Comparison of ENCODE assay signal across 21 cellular contexts in the genomic region with DNA sequence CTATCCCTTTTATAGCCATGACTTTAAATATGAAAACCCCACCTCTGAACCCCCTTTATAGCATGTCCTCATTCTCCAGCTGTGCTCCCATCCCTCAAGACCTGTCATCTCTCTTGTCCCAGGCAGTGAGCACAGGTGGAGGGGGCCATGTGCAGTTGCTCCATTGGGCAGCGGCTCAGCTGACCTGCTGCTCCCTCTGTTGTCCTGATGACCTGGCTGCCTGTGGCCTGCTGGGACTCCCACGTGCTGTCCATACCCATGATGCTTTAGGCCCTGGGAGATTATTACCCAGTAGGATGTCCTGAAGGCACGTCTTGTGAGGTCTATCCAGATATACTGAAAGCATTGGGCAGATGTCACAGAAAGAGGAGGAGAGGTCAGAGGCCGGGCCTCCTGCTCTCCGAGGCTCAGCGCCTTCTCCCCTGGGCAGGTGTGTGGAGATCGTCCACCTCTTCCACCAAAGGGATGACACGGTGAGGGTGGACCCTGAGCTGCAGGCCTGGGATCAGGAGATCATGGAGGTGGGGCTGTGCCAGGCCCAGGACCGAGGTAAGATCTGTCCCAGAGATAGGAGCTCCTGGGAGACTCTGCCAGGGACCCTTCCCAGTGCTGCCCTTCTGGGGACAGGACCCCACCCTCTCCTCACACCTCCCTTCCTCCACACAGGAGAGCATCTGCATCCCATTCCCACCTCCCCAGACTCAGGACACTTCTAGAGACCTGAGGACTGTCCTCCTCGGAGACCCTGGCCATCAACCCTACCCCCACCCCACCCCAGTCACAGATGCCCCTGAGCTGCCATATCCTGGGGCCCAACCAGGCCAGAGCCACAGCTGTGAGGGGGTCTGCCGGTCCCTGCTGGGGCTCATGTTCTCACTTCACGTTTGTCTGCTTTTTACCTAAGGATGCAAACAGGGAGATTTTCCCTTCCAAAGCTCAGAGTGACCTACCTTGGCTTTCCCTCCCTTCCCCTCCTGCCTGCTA.
"Had no signal": no experiment of that assay in that cellular context is flagged by ENCODE, and none has a peak within 500 bp of the region (broad histone marks: within the 10 kb centered on the region; RNA-seq: fewer than 3 reads in every experiment).

No MANE protein-coding gene starts in this region.

- H3K9me3 ChIP-seq: neutrophil, psoas muscle, sigmoid colon, uterus had no signal

- ATAC-seq: foreskin keratinocyte; left colon; naive thymus-derived CD4-positive, alpha-beta T cell; psoas muscle had no signal

- H3K27ac ChIP-seq: coronary artery, foreskin keratinocyte, neutrophil, psoas muscle, sigmoid colon, skin epidermis, uterus had no signal

- H3K36me3 ChIP-seq: neutrophil, sigmoid colon, uterus had no signal

- H3K27me3 ChIP-seq: neutrophil, sigmoid colon, uterus had no signal

- H3K4me1 ChIP-seq: foreskin keratinocyte, psoas muscle, sigmoid colon, uterus had no signal

- DNase-seq: effector CD4-positive, alpha-beta T cell; endodermal cell; erythroblast; foreskin keratinocyte; immature natural killer cell; kidney; left colon; mammary epithelial cell; naive thymus-derived CD4-positive, alpha-beta T cell; nephron progenitor cell; psoas muscle; retina; sigmoid colon; stimulated activated CD4-positive, alpha-beta T cell treated with anti-CD3 and anti-CD28 coated beads, Interleukin-2, amount 100 ng/mL, for 24 hours; stimulated activated CD4-positive, alpha-beta T cell treated with anti-CD3 and anti-CD28 coated beads, Interleukin-4, amount 100 ng/mL, for 4 hours; stimulated activated naive CD4-positive, alpha-beta T cell treated with Interleukin-2 at 50 U/mL for 16 hours; trophoblast cell; uterus had no signal

- H3K4me3 ChIP-seq: coronary artery, psoas muscle, sigmoid colon, skin epidermis, uterus had no signal
